Comparison of ENCODE assay signal across 24 cellular contexts in genomic region chr7:135740868-135741267, GRCh38. TPM values are rescaled to one million over a fixed set of nuclear protein-coding genes. Genes with fewer than 3 reads are reported as not detected.
DNase-seq lines count a peak whose midpoint lies in the region; ATAC-seq, FAIRE-seq and TF ChIP-seq lines count a peak whose summit lies in the region.
"Had no signal": no experiment of that assay in that cellular context is flagged by ENCODE, and none has a peak within 500 bp of the region (broad histone marks: within the 10 kb centered on the region; RNA-seq: fewer than 3 reads in every experiment).

No MANE protein-coding gene starts in this region.

- no peak for FAIRE-seq in small intestine (lab: Jason Lieb, UNC)
- FAIRE-seq: GM12891, GM18507, H54 had no signal

- intact Hi-C loops in left ventricle myocardium inferior (cut with micrococcal nuclease) (no loop called here), Right ventricle myocardium inferior (cut with DNase I) (no loop called here), left colon (cut with DNase I, micrococcal nuclease) (no loop called here), mucosa of descending colon (cut with DNase I, micrococcal nuclease) (no loop called here), thyroid gland (cut with DNase I) (no loop called here)

- H3K27me3 ChIP-seq in left ventricle myocardium inferior (ENCODE audit: low read depth) (no peaks in the 10 kb centered on the region), small intestine (ENCODE audit: control insufficient read depth in 2 of 2, insufficient read depth in 2 of 2, low read length in 2 of 2) (no peaks in the 10 kb centered on the region), thyroid gland (no peaks in the 10 kb centered on the region)

- peaks cover 74% of the 10 kb centered on the region for H3K4me1 ChIP-seq in left ventricle myocardium inferior
- no peaks in the 10 kb centered on the region for H3K4me1 ChIP-seq in mucosa of descending colon (ENCODE audit: low read depth)
- no peaks in the 10 kb centered on the region for H3K4me1 ChIP-seq in small intestine (ENCODE audit: control insufficient read depth in 2 of 2, insufficient read depth in 1 of 2, low read depth in 1 of 2, low read length in 1 of 2)
- peaks cover 21 to 30% of the 10 kb centered on the region in 2 donors for H3K4me1 ChIP-seq in thyroid gland
- H3K4me1 ChIP-seq: HAP-1 had no signal

- whole genome bisulfite sequencing in small intestine, 3 donors, result 29 to 68% (median 46%) methylated on average over 4 of the region's 4 CpGs
- 92 to 95% methylated on average over 4 of the region's 4 CpGs for WGBS in thyroid gland, 2 donors

- peak overlapping the region; percentile 66 for H3K27ac ChIP-seq in left ventricle myocardium inferior (replicated peaks)
- no peak overlapping the region for H3K27ac ChIP-seq in small intestine (ENCODE audit: low read depth in 1 of 2, low read length in 1 of 2)
- no peak overlapping the region for H3K27ac ChIP-seq in thyroid gland

- no peaks in the 10 kb centered on the region for H3K4me1 Mint-ChIP-seq in stimulated activated effector memory CD8-positive, alpha-beta T cell treated with anti-CD3 and anti-CD28 coated beads, Interleukin-12 subunit alpha, Interleukin-12 subunit beta, amount 100 ng/mL, for 72 hours
- H3K4me1 Mint-ChIP-seq: CD4-positive, alpha-beta memory T cell had no signal

- no peak overlapping the region for H3K4me3 Mint-ChIP-seq in stimulated activated effector memory CD8-positive, alpha-beta T cell treated with anti-CD3 and anti-CD28 coated beads, Interleukin-12 subunit alpha, Interleukin-12 subunit beta, amount 100 ng/mL, for 72 hours

- H3K9me3 ChIP-seq in left ventricle myocardium inferior (replicated peaks) (no peaks in the 10 kb centered on the region), mucosa of descending colon (no peaks in the 10 kb centered on the region), small intestine (ENCODE audit: control insufficient read depth, low read depth) (no peaks in the 10 kb centered on the region), thyroid gland (no peaks in the 10 kb centered on the region)
- H3K9me3 ChIP-seq: HAP-1 had no signal

- H3K36me3 Mint-ChIP-seq in stimulated activated effector memory CD8-positive, alpha-beta T cell treated with anti-CD3 and anti-CD28 coated beads, Interleukin-12 subunit alpha, Interleukin-12 subunit beta, amount 100 ng/mL, for 72 hours, result no peaks in the 10 kb centered on the region
- H3K36me3 Mint-ChIP-seq: CD4-positive, alpha-beta memory T cell had no signal

- H3K4me3 ChIP-seq in left ventricle myocardium inferior (no peak overlapping the region), mucosa of descending colon (no peak overlapping the region), small intestine (ENCODE audit: low read depth in 1 of 2, low read length in 2 of 2) (no peak overlapping the region), thyroid gland (replicated peaks in 1 of 3) (no peak overlapping the region)
- H3K4me3 ChIP-seq: HAP-1 had no signal

- no peak for DNase-seq in left ventricle myocardium inferior
- no peak for DNase-seq in Right ventricle myocardium inferior (ENCODE audit: missing footprints)
- DNase-seq in left colon, result no peak
- DNase-seq in mucosa of descending colon, result no peak
- peak; percentile 40 for DNase-seq in small intestine
- no peak for DNase-seq in stimulated activated effector memory CD8-positive, alpha-beta T cell treated with anti-CD3 and anti-CD28 coated beads, Interleukin-12 subunit alpha, Interleukin-12 subunit beta, amount 100 ng/mL, for 72 hours (ENCODE audit: low spot score in 2 of 2)
- DNase-seq in thyroid gland, result no peak
- no peak for DNase-seq in glomerular visceral epithelial cell (ENCODE audit: extremely low spot score)
- DNase-seq: C1 segment of cervical spinal cord; Calu3; CD4-positive, alpha-beta memory T cell; COR-L47; DMS53; DMS79 treated with DMSO at 0.1 percent for 48 hours; GF-D8; GOT3 had no signal

- H3K9me3 Mint-ChIP-seq in stimulated activated effector memory CD8-positive, alpha-beta T cell treated with anti-CD3 and anti-CD28 coated beads, Interleukin-12 subunit alpha, Interleukin-12 subunit beta, amount 100 ng/mL, for 72 hours, result no peaks in the 10 kb centered on the region

- H3K36me3 ChIP-seq in left ventricle myocardium inferior (peaks cover 8% of the 10 kb centered on the region), mucosa of descending colon (ENCODE audit: low read depth) (no peaks in the 10 kb centered on the region), small intestine (ENCODE audit: control insufficient read depth in 2 of 2, insufficient read depth in 2 of 2, low read length in 2 of 2) (no peaks in the 10 kb centered on the region), thyroid gland (no peaks in the 10 kb centered on the region)
- H3K36me3 ChIP-seq: HAP-1 had no signal

- ATAC-seq in Right ventricle myocardium inferior (no peak), left colon (peak; percentile 68), mucosa of descending colon (peak; percentile 50)
- ATAC-seq in stimulated activated effector memory CD8-positive, alpha-beta T cell treated with anti-CD3 and anti-CD28 coated beads, Interleukin-12 subunit alpha, Interleukin-12 subunit beta, amount 100 ng/mL, for 72 hours, result no peak

- no peak overlapping the region for H3K27ac Mint-ChIP-seq in stimulated activated effector memory CD8-positive, alpha-beta T cell treated with anti-CD3 and anti-CD28 coated beads, Interleukin-12 subunit alpha, Interleukin-12 subunit beta, amount 100 ng/mL, for 72 hours

- TF ChIP-seq POLR2A in thyroid gland (IDR thresholded peaks at IDR 0.05), result no peak

- TF ChIP-seq CTCF in left ventricle myocardium inferior (IDR thresholded peaks at IDR 0.05; ENCODE audit: borderline replicate concordance) (no peak), mucosa of descending colon (IDR thresholded peaks at IDR 0.05) (no peak), thyroid gland (IDR thresholded peaks at IDR 0.05) (no peak)

RNA-seq across cellular contexts. Expression of gene FAM180A, which starts 7.7 kb away (rescaled TPM):
- 19.7 TPM for total RNA-seq in left ventricle myocardium inferior
- 6.1 TPM for total RNA-seq in Right ventricle myocardium inferior
- 1 to 10 TPM in 1 of 2 donors, under 1 TPM in 1; 0.89 to 2.0 TPM for total RNA-seq in left colon
- 1 to 10 TPM in 2 of 3 donors, under 1 TPM in 1; 0.26 to 3.5 (median 1.3) TPM for total RNA-seq in mucosa of descending colon
- polyA plus RNA-seq in small intestine, result 1 to 10 TPM in 1 of 3 donors, not detected in 2; 1.3 TPM
- total RNA-seq in thyroid gland, result 1 to 10 TPM; 2.7 to 5.0 (median 3.5) TPM
- total RNA-seq: A673; Calu3; CD4-positive, alpha-beta memory T cell; Daoy; G401 had no signal
- polyA plus RNA-seq: CD4-positive, alpha-beta memory T cell had no signal

RNA-seq across cellular contexts. Expression of gene SLC13A4, which starts 12.9 kb away (rescaled TPM):
- total RNA-seq in left ventricle myocardium inferior, result 0.44 TPM
- total RNA-seq in Right ventricle myocardium inferior, result not detected
- not detected for total RNA-seq in left colon
- total RNA-seq in mucosa of descending colon, result not detected
- polyA plus RNA-seq in small intestine, result under 1 TPM in 1 of 3 donors, not detected in 2; 0.04 TPM
- total RNA-seq in thyroid gland, result under 1 TPM in 1 of 4 donors, not detected in 3; 0.20 TPM
- total RNA-seq: A172; A673; Calu3; CD4-positive, alpha-beta memory T cell; Daoy had no signal

Comparison
In these comparisons a context has a peak if more than half of its experiments do, and no peak if none do; other contexts are left out.
1. ATAC-seq: peak in left colon (single experiment) and mucosa of descending colon (single experiment); none in Right ventricle myocardium inferior (single experiment) and stimulated activated effector memory CD8-positive, alpha-beta T cell treated with anti-CD3 and anti-CD28 coated beads, Interleukin-12 subunit alpha, Interleukin-12 subunit beta, amount 100 ng/mL, for 72 hours (single experiment).